17 cellular contexts compared by ENCODE assay signal in genomic region chr20:2212457-2213005, GRCh38.
DNase-seq lines count a peak whose midpoint lies in the region; ATAC-seq and TF ChIP-seq lines count a peak whose summit lies in the region.
"Had no signal": no experiment of that assay in that cellular context is flagged by ENCODE, and none has a peak within 500 bp of the region (broad histone marks: within the 10 kb centered on the region; RNA-seq: fewer than 3 reads in every experiment).

No MANE protein-coding gene starts in this region.

- no peak overlapping the region for H3K9ac ChIP-seq in BLaER1
- H3K9ac ChIP-seq: GM23248 had no signal

- H3K27me3 Mint-ChIP-seq in HFFc6 (ENCODE audit: insufficient read depth) = no peaks in the 10 kb centered on the region; the same call in 1 of the 2 replicates
- peaks cover 42% of the 10 kb centered on the region for H3K27me3 Mint-ChIP-seq in activated CD8-positive, alpha-beta memory T cell treated with anti-CD3 and anti-CD28 coated beads, Interleukin-2, amount 10 ng/mL, durations not matched to agents 7 days and 5 days

- no peaks in the 10 kb centered on the region for H3K36me3 ChIP-seq in BLaER1

- CTCF ChIA-PET in activated CD8-positive, alpha-beta memory T cell treated with anti-CD3 and anti-CD28 coated beads, Interleukin-2, amount 10 ng/mL, durations not matched to agents 7 days and 5 days (lab: Charles Lee) = no interaction called here

- H3K9me3 ChIP-seq in BLaER1 = no peaks in the 10 kb centered on the region
- H3K9me3 ChIP-seq: Caco-2 had no signal

- H3K4me2 ChIP-seq in BLaER1 = peak overlapping the region; percentile 38; the same call in 1 of the 2 replicates

- no peaks in the 10 kb centered on the region for H4K20me1 ChIP-seq in BLaER1

- no peaks in the 10 kb centered on the region for H3K36me3 Mint-ChIP-seq in HFFc6 (ENCODE audit: low read depth)
- no peaks in the 10 kb centered on the region for H3K36me3 Mint-ChIP-seq in activated CD8-positive, alpha-beta memory T cell treated with anti-CD3 and anti-CD28 coated beads, Interleukin-2, amount 10 ng/mL, durations not matched to agents 7 days and 5 days
- H3K36me3 Mint-ChIP-seq: CD8-positive, alpha-beta memory T cell had no signal

- TF ChIP-seq CTCF in HFFc6 (IDR thresholded peaks at IDR 0.05) = no peak

- H3K4me3 Mint-ChIP-seq in HFFc6 = no peak overlapping the region
- H3K4me3 Mint-ChIP-seq in activated CD8-positive, alpha-beta memory T cell treated with anti-CD3 and anti-CD28 coated beads, Interleukin-2, amount 10 ng/mL, durations not matched to agents 7 days and 5 days = no peak overlapping the region
- H3K4me3 Mint-ChIP-seq: CD8-positive, alpha-beta memory T cell had no signal

- no peak for ATAC-seq in activated CD8-positive, alpha-beta memory T cell treated with anti-CD3 and anti-CD28 coated beads, Interleukin-2, amount 10 ng/mL, durations not matched to agents 7 days and 5 days
- ATAC-seq: HCT116, K562 had no signal

- H3K27me3 ChIP-seq in BLaER1 = no peaks in the 10 kb centered on the region

- no peak overlapping the region for H3K4me3 ChIP-seq in BLaER1
- H3K4me3 ChIP-seq: GM23248, K562 had no signal

- no peak overlapping the region for H3K27ac ChIP-seq in BLaER1
- H3K27ac ChIP-seq: C4-2B had no signal

- H3K4me1 Mint-ChIP-seq in HFFc6 (ENCODE audit: low read depth) = peaks cover 51% of the 10 kb centered on the region
- no peaks in the 10 kb centered on the region for H3K4me1 Mint-ChIP-seq in activated CD8-positive, alpha-beta memory T cell treated with anti-CD3 and anti-CD28 coated beads, Interleukin-2, amount 10 ng/mL, durations not matched to agents 7 days and 5 days

- no peaks in the 10 kb centered on the region for H3K9me3 Mint-ChIP-seq in HFFc6
- H3K9me3 Mint-ChIP-seq in activated CD8-positive, alpha-beta memory T cell treated with anti-CD3 and anti-CD28 coated beads, Interleukin-2, amount 10 ng/mL, durations not matched to agents 7 days and 5 days (ENCODE audit: low read depth) = no peaks in the 10 kb centered on the region
- H3K9me3 Mint-ChIP-seq: CD8-positive, alpha-beta memory T cell had no signal

- H3K4me1 ChIP-seq in BLaER1 = peaks cover 26% of the 10 kb centered on the region
- H3K4me1 ChIP-seq: Caco-2 had no signal

- DNase-seq in HFFc6 = no peak
- DNase-seq in cerebellum (ENCODE audit: low spot score) = peak; percentile 16
- DNase-seq in pons (ENCODE audit: low spot score) = peak; percentile 11
- no peak for DNase-seq in activated naive CD4-positive, alpha-beta T cell (lab: John Stamatoyannopoulos, UW)
- no peak for DNase-seq in activated CD8-positive, alpha-beta memory T cell treated with anti-CD3 and anti-CD28 coated beads, Interleukin-2, amount 10 ng/mL, durations not matched to agents 7 days and 5 days
- DNase-seq in stimulated activated CD4-positive, alpha-beta T cell treated with anti-CD3 and anti-CD28 coated beads, Interleukin-2, amount 100 ng/mL, for 24 hours = no peak
- DNase-seq: 8988T; AML-193; Caco-2; CD8-positive, alpha-beta memory T cell; DND-41; GF-D8 had no signal

- peak overlapping the region; percentile 67; the same call in 1 of the 2 replicates for H3K27ac Mint-ChIP-seq in HFFc6
- no peak overlapping the region for H3K27ac Mint-ChIP-seq in activated CD8-positive, alpha-beta memory T cell treated with anti-CD3 and anti-CD28 coated beads, Interleukin-2, amount 10 ng/mL, durations not matched to agents 7 days and 5 days
- H3K27ac Mint-ChIP-seq: CD8-positive, alpha-beta memory T cell had no signal

Comparison
In these comparisons a context has a peak if more than half of its experiments do, and no peak if none do; other contexts are left out.
1. DNase-seq: peak in cerebellum (single experiment) and pons (single experiment); none in HFFc6 (single experiment), activated naive CD4-positive, alpha-beta T cell (0 of 4), activated CD8-positive, alpha-beta memory T cell treated with anti-CD3 and anti-CD28 coated beads, Interleukin-2, amount 10 ng/mL, durations not matched to agents 7 days and 5 days (single experiment) and stimulated activated CD4-positive, alpha-beta T cell treated with anti-CD3 and anti-CD28 coated beads, Interleukin-2, amount 100 ng/mL, for 24 hours (0 of 2).